Comparison of ENCODE assay signal across 18 cellular contexts in genomic region chr5:172549708-172550095, GRCh38.
A peak's percentile ranks its signal among the peaks of the same experiment; 100 is the strongest.
DNase-seq lines count a peak whose midpoint lies in the region; FAIRE-seq and TF ChIP-seq lines count a peak whose summit lies in the region.
"Had no signal": no experiment of that assay in that cellular context is flagged by ENCODE, and none has a peak within 500 bp of the region (broad histone marks: within the 10 kb centered on the region; RNA-seq: fewer than 3 reads in every experiment).

No MANE protein-coding gene starts in this region.

- H3K4me2 ChIP-seq in H1 (ENCODE audit: insufficient read depth in 1 of 2, low read depth in 2 of 2, low read length in 2 of 2): no peak overlapping the region

- no peaks in the 10 kb centered on the region for H3K36me3 ChIP-seq in H1 (ENCODE audit: control insufficient read depth in 2 of 4, insufficient read depth in 4 of 4, low read length in 3 of 4)
- H3K36me3 ChIP-seq in prostate gland: no peaks in the 10 kb centered on the region

- no peaks in the 10 kb centered on the region for H4K20me1 ChIP-seq in H1 (replicated peaks in 1 of 2; ENCODE audit: control insufficient read depth in 1 of 2, insufficient read depth in 2 of 2, low read length in 2 of 2)

- H3K9ac ChIP-seq in H1 (replicated peaks in 1 of 4; ENCODE audit: extremely low read depth in 1 of 4, low read depth in 3 of 4, low read length in 3 of 4): no peak overlapping the region

- 0 out of 2 replicates have a peak overlapping the region, but pooled peaks have one; percentile 50 for H2BK15ac ChIP-seq in H1 (ENCODE audit: low read length)

- H3K9me3 Mint-ChIP-seq in chondrocyte (ENCODE audit: low read depth): no peaks in the 10 kb centered on the region
- H3K9me3 Mint-ChIP-seq: activated naive CD4-positive, alpha-beta T cell treated with anti-CD3 and anti-CD28 coated beads, Interleukin-2, amount 50 U/mL, for 72 hours; IgD-negative memory B cell; type B pancreatic cell had no signal

- no peak overlapping the region for H3K4ac ChIP-seq in H1 (replicated peaks; ENCODE audit: insufficient read length, low read depth, low read length)

- H3K18ac ChIP-seq in H1 (ENCODE audit: extremely low read depth, low read length): no peak overlapping the region

- H2BK5ac ChIP-seq in H1 (ENCODE audit: low read depth, low read length): no peak overlapping the region

- intact Hi-C loops in prostate gland (cut with DNase I): no loop called here

- no peaks in the 10 kb centered on the region for H3K9me3 ChIP-seq in H1 (ENCODE audit: insufficient read depth in 2 of 2, low read depth in 1 of 2, low read length in 1 of 2)
- no peaks in the 10 kb centered on the region for H3K9me3 ChIP-seq in prostate gland

- H4K5ac ChIP-seq in H1 (ENCODE audit: insufficient read length, low read depth, low read length): no peak overlapping the region

- H3K79me1 ChIP-seq in H1 (ENCODE audit: low read depth, low read length): no peaks in the 10 kb centered on the region

- H4K8ac ChIP-seq in H1 (ENCODE audit: extremely low read depth, insufficient read depth, low read length): no peak overlapping the region

- no peak overlapping the region for H3K4me3 ChIP-seq in H1 (ENCODE audit: extremely low read depth in 1 of 4, insufficient read depth in 2 of 4, low read depth in 3 of 4, low read length in 4 of 4)
- H3K4me3 ChIP-seq in prostate gland: no peak overlapping the region

- no peak overlapping the region for H2AK5ac ChIP-seq in H1 (ENCODE audit: low read depth, low read length)

- H3K4me1 Mint-ChIP-seq in chondrocyte (ENCODE audit: low read depth): peaks cover 6% of the 10 kb centered on the region
- H3K4me1 Mint-ChIP-seq: naive thymus-derived CD8-positive, alpha-beta T cell; stimulated activated memory B cell treated with anti-CD40 and anti-IgM and Interleukin-4, amounts not matched to agents 10 μg/mL and 1 μg/mL and 100 μg/mL, for 72 hours had no signal

- FAIRE-seq in H1 (lab: Jason Lieb, UNC): no peak
- FAIRE-seq: RCC 7860 had no signal

- H3K56ac ChIP-seq in H1 (replicated peaks; ENCODE audit: insufficient read length, low read depth, low read length): no peak overlapping the region

- no peak overlapping the region for H3K4me3 Mint-ChIP-seq in chondrocyte (ENCODE audit: unreplicated experiment)
- H3K4me3 Mint-ChIP-seq: naive thymus-derived CD8-positive, alpha-beta T cell; stimulated activated memory B cell treated with anti-CD40 and anti-IgM and Interleukin-4, amounts not matched to agents 10 μg/mL and 1 μg/mL and 100 μg/mL, for 72 hours; type B pancreatic cell had no signal

- no peak overlapping the region for H3K14ac ChIP-seq in H1 (ENCODE audit: insufficient read length)

- TF ChIP-seq CTCF in H1 (IDR thresholded peaks at IDR 0.05; ENCODE audit: control extremely low read depth in 1 of 3, insufficient read depth in 1 of 3, low read depth in 1 of 3, low read length in 3 of 3): no peak
- no peak for TF ChIP-seq CTCF in prostate gland (IDR thresholded peaks at IDR 0.05)
- TF ChIP-seq CTCF in chondrocyte (IDR thresholded peaks at IDR 0.05): no peak

- H2AFZ ChIP-seq in H1 (ENCODE audit: low read length): no peak overlapping the region

- no peak overlapping the region for H4K91ac ChIP-seq in H1 (replicated peaks; ENCODE audit: insufficient read length, low read length)

- H2BK120ac ChIP-seq in H1 (replicated peaks; ENCODE audit: low read depth, low read length): no peak overlapping the region

- H3K23ac ChIP-seq in H1 (ENCODE audit: insufficient read length): no peak overlapping the region

- DNase-seq in NCI-H187 (lab: John Stamatoyannopoulos, UW) (peak; percentile 5 to 39), NCI-H187 treated with DMSO at 0.1 percent for 48 hours (lab: John Stamatoyannopoulos, UW) (no peak), NCI-H2107 treated with DMSO at 0.1 percent for 48 hours (lab: John Stamatoyannopoulos, UW; ENCODE audit: unreplicated experiment) (peak; percentile 64), H1 (ENCODE audit: low read depth in 1 of 2, low spot score in 2 of 2) (no peak), prostate gland (ENCODE audit: low spot score) (no peak), dedifferentiated amniotic fluid mesenchymal stem cell (ENCODE audit: extremely low spot score) (no peak), substantia nigra (lab: John Stamatoyannopoulos, UW) (no peak), chondrocyte (ENCODE audit: low spot score) (no peak)
- DNase-seq: 8988T; dermis blood vessel endothelial cell; naive thymus-derived CD8-positive, alpha-beta T cell had no signal

- no peak overlapping the region; the same call in 1 of the 2 replicates for H2BK20ac ChIP-seq in H1 (ENCODE audit: low read length)

- POLR2A ChIA-PET in H1 (lab: Charles Lee; ENCODE audit: partially characterized antibody): no interaction called here

- no peaks in the 10 kb centered on the region for H3K79me2 ChIP-seq in H1 (ENCODE audit: control insufficient read depth in 1 of 2, insufficient read depth in 2 of 2, low read length in 2 of 2)

- CTCF ChIA-PET in H1 (lab: Charles Lee; ENCODE audit: partially characterized antibody): interaction anchor here (0.7 to 2.8 kb wide), 6 partner anchors 15 to 148 kb away, joined by 3 to 10 read pairs (median 3); no protein-coding TSS in a partner anchor

- H3K27me3 ChIP-seq in H1 (replicated peaks in 1 of 4; ENCODE audit: control insufficient read depth in 3 of 4, extremely low read depth in 1 of 4, insufficient read depth in 3 of 4, low read length in 3 of 4): peaks cover 0 to 2% (median 0%) of the 10 kb centered on the region in 4 experiments; a peak in 1 of 7 replicates
- no peaks in the 10 kb centered on the region for H3K27me3 ChIP-seq in prostate gland (replicated peaks; ENCODE audit: insufficient read depth)

- TF ChIP-seq EP300 in H1 (IDR thresholded peaks at IDR 0.05; ENCODE audit: borderline replicate concordance in 1 of 2, low read depth in 2 of 2, low read length in 2 of 2): no peak

- H3K23me2 ChIP-seq in H1 (ENCODE audit: low read depth, low read length): no peaks in the 10 kb centered on the region

- TF ChIP-seq RAD21 in H1 (IDR thresholded peaks at IDR 0.05 in 1 of 2, conservative IDR thresholded peaks at IDR 0.05 in 1 of 2; ENCODE audit: low read depth in 2 of 2, low read length in 2 of 2): no peak

- H3K27me3 Mint-ChIP-seq in chondrocyte (ENCODE audit: low read depth): peaks cover 29% of the 10 kb centered on the region
- H3K27me3 Mint-ChIP-seq: IgD-negative memory B cell had no signal

- H3K36me3 Mint-ChIP-seq in chondrocyte (ENCODE audit: low read depth): peaks cover 4% of the 10 kb centered on the region
- H3K36me3 Mint-ChIP-seq: activated naive CD4-positive, alpha-beta T cell treated with anti-CD3 and anti-CD28 coated beads, Interleukin-2, amount 50 U/mL, for 72 hours; naive thymus-derived CD8-positive, alpha-beta T cell; stimulated activated memory B cell treated with anti-CD40 and anti-IgM and Interleukin-4, amounts not matched to agents 10 μg/mL and 1 μg/mL and 100 μg/mL, for 72 hours; type B pancreatic cell had no signal

- H2BK12ac ChIP-seq in H1 (ENCODE audit: low read depth, low read length): peak overlapping the region; percentile 52; the same call in 1 of the 2 replicates

- 88% methylated on average over 13 of the region's 13 CpGs; no CpG with 5 or more reads in 1 of the 2 experiments for WGBS in H1 (ENCODE audit: extremely low coverage in 1 of 2, insufficient coverage in 1 of 2, insufficient read length in 1 of 2, insufficient replicate concordance in 2 of 2, low coverage in 1 of 2, low lambda C conversion rate in 2 of 2, missing lambda C conversion rate in 1 of 2), 2 experiments
- WGBS in prostate gland: 72% methylated on average over 13 of the region's 13 CpGs

- H3K27ac ChIP-seq in H1 (ENCODE audit: low read depth, low read length) (no peak overlapping the region), prostate gland (peak overlapping the region; percentile 36 to 65), substantia nigra (ENCODE audit: low read depth, low read length, poor library complexity, severe bottlenecking) (no peak overlapping the region)
- H3K27ac ChIP-seq: C4-2B, epithelial cell of prostate had no signal

- TF ChIP-seq POLR2A in H1 (IDR thresholded peaks at IDR 0.05; ENCODE audit: control extremely low read depth in 1 of 2, low read depth in 2 of 2, low read length in 2 of 2): no peak
- TF ChIP-seq POLR2A in prostate gland (IDR thresholded peaks at IDR 0.05): no peak

- no peaks in the 10 kb centered on the region; a peak in 1 of 7 replicates for H3K4me1 ChIP-seq in H1 (replicated peaks in 1 of 4; ENCODE audit: control insufficient read depth in 3 of 4, insufficient read depth in 4 of 4, low read length in 3 of 4)
- H3K4me1 ChIP-seq in prostate gland (replicated peaks): peaks cover 6% of the 10 kb centered on the region

- no peak overlapping the region for H3K27ac Mint-ChIP-seq in chondrocyte (ENCODE audit: unreplicated experiment)
- H3K27ac Mint-ChIP-seq: activated naive CD4-positive, alpha-beta T cell treated with anti-CD3 and anti-CD28 coated beads, Interleukin-2, amount 50 U/mL, for 72 hours; IgD-negative memory B cell; naive thymus-derived CD8-positive, alpha-beta T cell; stimulated activated memory B cell treated with anti-CD40 and anti-IgM and Interleukin-4, amounts not matched to agents 10 μg/mL and 1 μg/mL and 100 μg/mL, for 72 hours; type B pancreatic cell had no signal

TF ChIP-seq in H1, 55 proteins besides CTCF, POLR2A, EP300 and RAD21 (continues in another document):
- no peak for TF ChIP-seq FOSL1 (IDR thresholded peaks at IDR 0.05; ENCODE audit: insufficient read depth, low read depth, low read length)
- no peak for TF ChIP-seq CTBP2 (IDR thresholded peaks at IDR 0.05; ENCODE audit: borderline replicate concordance, insufficient read depth, insufficient read length, low read length)
- TF ChIP-seq HDAC2 (IDR thresholded peaks at IDR 0.05; ENCODE audit: borderline replicate concordance in 1 of 2, low read depth in 2 of 2, low read length in 2 of 2): no peak
- TF ChIP-seq KDM4A (IDR thresholded peaks at IDR 0.05; ENCODE audit: low read depth, low read length, severe bottlenecking): no peak
- TF ChIP-seq RFX5 (IDR thresholded peaks at IDR 0.05; ENCODE audit: borderline replicate concordance, low read depth, low read length): no peak
- no peak for TF ChIP-seq E2F6 (IDR thresholded peaks at IDR 0.05)
- no peak for TF ChIP-seq ASH2L (IDR thresholded peaks at IDR 0.05; ENCODE audit: low read length)
- TF ChIP-seq CEBPB (IDR thresholded peaks at IDR 0.05; ENCODE audit: low read depth, low read length): no peak
- TF ChIP-seq JUN (IDR thresholded peaks at IDR 0.05; ENCODE audit: low read depth, low read length): no peak
- TF ChIP-seq SIRT6 (IDR thresholded peaks at IDR 0.05; ENCODE audit: low read length): no peak
- no peak for TF ChIP-seq POU5F1 (IDR thresholded peaks at IDR 0.05; ENCODE audit: low read depth, low read length)
- no peak for TF ChIP-seq PHF8 (conservative IDR thresholded peaks at IDR 0.05; ENCODE audit: low read depth, low read length)

Comparison
In these comparisons a context has a peak if more than half of its experiments do, and no peak if none do; other contexts are left out.
1. DNase-seq: peak in NCI-H187 (2 of 2) and NCI-H2107 treated with DMSO at 0.1 percent for 48 hours (single experiment); none in NCI-H187 treated with DMSO at 0.1 percent for 48 hours (single experiment), H1 (0 of 2), prostate gland (single experiment), dedifferentiated amniotic fluid mesenchymal stem cell (single experiment), substantia nigra (0 of 49) and chondrocyte (single experiment).
2. H3K27ac ChIP-seq: peak in prostate gland (2 of 2); none in H1 (single experiment) and substantia nigra (single experiment).